22 cellular contexts compared by ENCODE assay signal in the genomic region with DNA sequence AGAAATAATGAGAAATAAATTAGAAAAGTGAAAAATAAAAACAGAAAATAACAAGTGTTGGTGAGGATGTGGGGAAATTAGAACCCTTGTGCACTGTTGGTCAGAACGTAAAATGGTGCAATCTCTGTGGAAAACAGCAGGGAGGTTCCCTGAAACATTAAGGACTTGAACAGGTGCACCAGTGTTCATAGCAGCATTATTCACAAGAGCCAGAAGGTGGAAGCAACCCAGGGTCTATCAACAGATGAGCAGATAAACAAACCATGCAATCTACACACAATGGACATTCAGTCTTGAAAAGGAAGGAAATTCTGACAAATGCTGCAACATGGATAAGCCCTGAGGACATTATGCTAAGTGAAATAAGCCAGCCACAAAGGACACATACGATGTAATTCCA. TPM values are rescaled to one million over a fixed set of nuclear protein-coding genes. Genes with fewer than 3 reads are reported as not detected.
"Had no signal": no experiment of that assay in that cellular context is flagged by ENCODE, and none has a peak within 500 bp of the region (broad histone marks: within the 10 kb centered on the region; RNA-seq: fewer than 3 reads in every experiment).

No MANE protein-coding gene starts in this region.

- ATAC-seq: activated CD4-positive, alpha-beta T cell treated with anti-CD3 and anti-CD28 coated beads for 36 hours; activated CD8-positive, alpha-beta T cell treated with anti-CD3 and anti-CD28 coated beads for 36 hours; heart right ventricle; left lobe of liver; stimulated activated naive CD8-positive, alpha-beta T cell treated with anti-CD3 and anti-CD28 coated beads, Interleukin-15, Interleukin-2, amounts not matched to agents 100 U/mL and 50 U/mL, for 24 hours had no signal

- H3K9me3 ChIP-seq: adrenal gland, colonic mucosa, heart right ventricle, sigmoid colon, upper lobe of left lung had no signal

- H3K4me1 ChIP-seq: adrenal gland, colonic mucosa, heart right ventricle, upper lobe of left lung had no signal

- H3K4me3 ChIP-seq: adrenal gland, colonic mucosa, heart right ventricle, sigmoid colon, upper lobe of left lung had no signal

- FAIRE-seq: frontal cortex had no signal

- DNase-seq: activated CD4-positive, alpha-beta T cell treated with anti-CD3 and anti-CD28 coated beads for 36 hours; activated CD8-positive, alpha-beta memory T cell treated with anti-CD3 and anti-CD28 coated beads, Interleukin-2, amount 50 U/mL, for 4 hours; activated CD8-positive, alpha-beta T cell treated with anti-CD3 and anti-CD28 coated beads for 36 hours; activated naive CD4-positive, alpha-beta T cell; caudate nucleus; effector CD4-positive, alpha-beta T cell; heart right ventricle; islet precursor cell; stimulated activated CD4-positive, alpha-beta T cell treated with anti-CD3 and anti-CD28 coated beads, Interleukin-12 subunit alpha, Interleukin-12 subunit beta, amount 100 ng/mL, for 4 hours; stimulated activated CD4-positive, alpha-beta T cell treated with anti-CD3 and anti-CD28 coated beads, Interleukin-2, amount 100 ng/mL, for 48 hours; stimulated activated naive CD8-positive, alpha-beta T cell treated with anti-CD3 and anti-CD28 coated beads, Interleukin-15, Interleukin-2, amounts not matched to agents 100 U/mL and 50 U/mL, for 24 hours had no signal

RNA-seq across cellular contexts. Expression of a gene that starts 58.2 kb away (rescaled TPM):
- total RNA-seq: activated T-helper 1 cell treated with anti-CD3 and anti-CD28 coated beads, Interleukin-12 subunit alpha, Interleukin-12 subunit beta, Interleukin-2, Interleukin-4 antibody, amounts not matched to agents 30 ng/mL and 10 ng/mL and 1 ng/mL, durations not matched to agents 14 hours and 24 hours and 36 hours; fibroblast of lung; neural crest cell; osteocyte; pulmonary artery endothelial cell had no signal
- polyA plus RNA-seq: fibroblast of lung had no signal
